ENCODE assay signal across 1 cellular context in genomic region chr11:27331984-27332383, GRCh38.
TF ChIP-seq lines count a peak whose summit lies in the region.

No MANE protein-coding gene starts in this region.

TF ChIP-seq in IMR-90, 13 proteins besides CTCF, POLR2A, EP300 and RAD21:
- TF ChIP-seq FOS (IDR thresholded peaks at IDR 0.05; ENCODE audit: low read depth, low read length) (no peak), CHD1 (IDR thresholded peaks at IDR 0.05; ENCODE audit: low read depth, low read length) (no peak), NFE2L2 (IDR thresholded peaks at IDR 0.05; ENCODE audit: low read depth, low read length) (no peak), RCOR1 (IDR thresholded peaks at IDR 0.05; ENCODE audit: insufficient replicate concordance, low read length) (no peak), CEBPB (IDR thresholded peaks at IDR 0.05; ENCODE audit: low read depth, low read length) (no peak), SMC3 (IDR thresholded peaks at IDR 0.05; ENCODE audit: low read depth, low read length) (no peak), USF2 (IDR thresholded peaks at IDR 0.05; ENCODE audit: low read depth, low read length) (no peak), MXI1 (IDR thresholded peaks at IDR 0.05; ENCODE audit: borderline replicate concordance, low read depth, low read length) (no peak), BHLHE40 (IDR thresholded peaks at IDR 0.05; ENCODE audit: low read depth, low read length) (no peak), RFX5 (IDR thresholded peaks at IDR 0.05; ENCODE audit: low read depth, low read length) (no peak), MAFK (IDR thresholded peaks at IDR 0.05; ENCODE audit: low read depth, low read length) (no peak), MAZ (IDR thresholded peaks at IDR 0.05; ENCODE audit: borderline replicate concordance, low read depth, low read length) (no peak), ELK1 (IDR thresholded peaks at IDR 0.05; ENCODE audit: borderline replicate concordance, low read depth, low read length) (no peak)
